ENCODE assay signal across 12 cellular contexts in genomic region chr2:144548532-144549191, GRCh38. TPM values are rescaled to one million over a fixed set of nuclear protein-coding genes. Genes with fewer than 3 reads are reported as not detected.
DNase-seq lines count a peak whose midpoint lies in the region; ATAC-seq and TF ChIP-seq lines count a peak whose summit lies in the region.
"Had no signal": no experiment of that assay in that cellular context is flagged by ENCODE, and none has a peak within 500 bp of the region (broad histone marks: within the 10 kb centered on the region; RNA-seq: fewer than 3 reads in every experiment).

No MANE protein-coding gene starts in this region.

- intact Hi-C loops in activated CD8-positive, alpha-beta T cell treated with anti-CD3 and anti-CD28 coated beads for 36 hours (cut with micrococcal nuclease): no loop called here

- ATAC-seq in GM21367 (IDR thresholded peaks at IDR 0.05; ENCODE audit: unreplicated experiment): peak; percentile 57
- peak; percentile 73 for ATAC-seq in HG03442 (IDR thresholded peaks at IDR 0.05; ENCODE audit: unreplicated experiment)
- ATAC-seq in activated CD8-positive, alpha-beta T cell treated with anti-CD3 and anti-CD28 coated beads for 36 hours: peak; percentile 80
- no peak for ATAC-seq in HG03460 (IDR thresholded peaks at IDR 0.05; ENCODE audit: unreplicated experiment)
- ATAC-seq: psoas muscle, upper lobe of right lung had no signal

- POLR2A ChIA-PET in activated CD8-positive, alpha-beta T cell treated with anti-CD3 and anti-CD28 coated beads for 36 hours (lab: Charles Lee): no interaction called here

- peaks cover 16% of the 10 kb centered on the region for H3K4me1 Mint-ChIP-seq in activated CD8-positive, alpha-beta T cell treated with anti-CD3 and anti-CD28 coated beads for 36 hours (ENCODE audit: low read depth)

- TF ChIP-seq CTCF in activated CD8-positive, alpha-beta T cell treated with anti-CD3 and anti-CD28 coated beads for 36 hours (IDR thresholded peaks at IDR 0.05): no peak

- H3K9me3 Mint-ChIP-seq in activated CD8-positive, alpha-beta T cell treated with anti-CD3 and anti-CD28 coated beads for 36 hours: no peaks in the 10 kb centered on the region

- DNase-seq in GDM1 (lab: John Stamatoyannopoulos, UW) (peak; percentile 37), NCI-H1105 (lab: John Stamatoyannopoulos, UW) (no peak), retina (no peak), C1 segment of cervical spinal cord (lab: John Stamatoyannopoulos, UW) (no peak)
- DNase-seq in activated CD8-positive, alpha-beta T cell treated with anti-CD3 and anti-CD28 coated beads for 36 hours: peak; percentile 30
- DNase-seq: activated CD8-positive, alpha-beta memory T cell treated with anti-CD3 and anti-CD28 coated beads for 24 hours; NCI-H1930; psoas muscle; upper lobe of right lung had no signal

- CTCF ChIA-PET in activated CD8-positive, alpha-beta T cell treated with anti-CD3 and anti-CD28 coated beads for 36 hours (lab: Charles Lee): no interaction called here

- H3K27me3 Mint-ChIP-seq in activated CD8-positive, alpha-beta T cell treated with anti-CD3 and anti-CD28 coated beads for 36 hours: no peaks in the 10 kb centered on the region

- no peak overlapping the region for H3K4me3 Mint-ChIP-seq in activated CD8-positive, alpha-beta T cell treated with anti-CD3 and anti-CD28 coated beads for 36 hours

- H3K27ac Mint-ChIP-seq in activated CD8-positive, alpha-beta T cell treated with anti-CD3 and anti-CD28 coated beads for 36 hours: no peak overlapping the region

- H3K36me3 Mint-ChIP-seq in activated CD8-positive, alpha-beta T cell treated with anti-CD3 and anti-CD28 coated beads for 36 hours (ENCODE audit: low read depth): no peaks in the 10 kb centered on the region

RNA-seq across cellular contexts. Expression of gene ZEB2, which starts 28.7 kb away (rescaled TPM):
- 10 to 100 TPM; 13.5 to 14.9 TPM for total RNA-seq in activated CD8-positive, alpha-beta T cell treated with anti-CD3 and anti-CD28 coated beads for 36 hours

Comparison
In these comparisons a context has a peak if more than half of its experiments do, and no peak if none do; other contexts are left out.
1. DNase-seq: peak in GDM1 (single experiment) and activated CD8-positive, alpha-beta T cell treated with anti-CD3 and anti-CD28 coated beads for 36 hours (single experiment); none in NCI-H1105 (single experiment), retina (single experiment) and C1 segment of cervical spinal cord (0 of 14).